22 cellular contexts compared by ENCODE assay signal in the genomic region with DNA sequence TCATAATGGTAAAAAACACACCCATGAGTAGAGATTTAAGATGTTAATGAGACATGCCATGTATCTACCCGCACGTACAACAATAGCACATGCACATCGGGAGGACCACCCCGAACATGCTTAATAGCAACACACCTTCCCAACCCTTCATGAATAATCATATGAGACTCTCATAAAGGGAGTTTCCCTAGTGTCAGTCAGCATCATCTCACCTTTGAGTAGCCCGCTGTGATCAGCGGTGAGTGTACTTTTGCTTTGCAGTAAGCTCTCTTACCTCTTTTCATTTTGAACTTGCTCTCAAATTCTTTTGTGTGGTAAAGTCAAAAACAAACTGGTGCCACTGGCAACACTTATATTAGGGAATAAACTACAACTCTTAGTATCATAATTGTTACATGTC. TPM values are rescaled to one million over a fixed set of nuclear protein-coding genes. Genes with fewer than 3 reads are reported as not detected.
DNase-seq lines count a peak whose midpoint lies in the region; ATAC-seq lines count a peak whose summit lies in the region.
"Had no signal": no experiment of that assay in that cellular context is flagged by ENCODE, and none has a peak within 500 bp of the region (broad histone marks: within the 10 kb centered on the region; RNA-seq: fewer than 3 reads in every experiment).

No MANE protein-coding gene starts in this region.

- no peaks in the 10 kb centered on the region for H3K9me3 Mint-ChIP-seq in activated naive CD8-positive, alpha-beta T cell treated with anti-CD3 and anti-CD28 coated beads, Interleukin-2, amount 50 U/mL, for 24 hours
- no peaks in the 10 kb centered on the region for H3K9me3 Mint-ChIP-seq in stimulated activated effector memory CD8-positive, alpha-beta T cell treated with anti-CD3 and anti-CD28 coated beads, Interleukin-12 subunit alpha, Interleukin-12 subunit beta, amount 100 ng/mL, for 72 hours
- H3K9me3 Mint-ChIP-seq: brain, GM23338 had no signal

- ATAC-seq in T-helper 17 cell (peak; percentile 86), HG03354 (IDR thresholded peaks at IDR 0.05; ENCODE audit: poor library complexity, severe bottlenecking, unreplicated experiment) (no peak)
- peak; percentile 96 for ATAC-seq in activated naive CD8-positive, alpha-beta T cell treated with anti-CD3 and anti-CD28 coated beads, Interleukin-2, amount 50 U/mL, for 24 hours
- peak; percentile 98 for ATAC-seq in stimulated activated effector memory CD8-positive, alpha-beta T cell treated with anti-CD3 and anti-CD28 coated beads, Interleukin-12 subunit alpha, Interleukin-12 subunit beta, amount 100 ng/mL, for 72 hours
- ATAC-seq: GM23338, pancreas had no signal

- H3K9me3 ChIP-seq in T-helper 17 cell (ENCODE audit: control insufficient read depth, low read length, poor library complexity, severe bottlenecking): no peaks in the 10 kb centered on the region
- H3K9me3 ChIP-seq: pancreas, transverse colon had no signal

- H3K4me1 Mint-ChIP-seq in T-helper 17 cell: peaks cover 33% of the 10 kb centered on the region
- peaks cover 64% of the 10 kb centered on the region for H3K4me1 Mint-ChIP-seq in activated naive CD8-positive, alpha-beta T cell treated with anti-CD3 and anti-CD28 coated beads, Interleukin-2, amount 50 U/mL, for 24 hours
- H3K4me1 Mint-ChIP-seq in stimulated activated effector memory CD8-positive, alpha-beta T cell treated with anti-CD3 and anti-CD28 coated beads, Interleukin-12 subunit alpha, Interleukin-12 subunit beta, amount 100 ng/mL, for 72 hours: peaks cover 59% of the 10 kb centered on the region
- H3K4me1 Mint-ChIP-seq: brain, CD14-positive monocyte, GM23338 had no signal

- H3K4me3 Mint-ChIP-seq in T-helper 17 cell: no peak overlapping the region
- peak overlapping the region; percentile 64 for H3K4me3 Mint-ChIP-seq in activated naive CD8-positive, alpha-beta T cell treated with anti-CD3 and anti-CD28 coated beads, Interleukin-2, amount 50 U/mL, for 24 hours
- H3K4me3 Mint-ChIP-seq in stimulated activated effector memory CD8-positive, alpha-beta T cell treated with anti-CD3 and anti-CD28 coated beads, Interleukin-12 subunit alpha, Interleukin-12 subunit beta, amount 100 ng/mL, for 72 hours: peak overlapping the region; percentile 16
- H3K4me3 Mint-ChIP-seq: brain, CD14-positive monocyte, GM23338 had no signal

- peak overlapping the region; percentile 81 for H3K27ac Mint-ChIP-seq in T-helper 17 cell
- peak overlapping the region; percentile 80 for H3K27ac Mint-ChIP-seq in activated naive CD8-positive, alpha-beta T cell treated with anti-CD3 and anti-CD28 coated beads, Interleukin-2, amount 50 U/mL, for 24 hours
- peak overlapping the region; percentile 52 for H3K27ac Mint-ChIP-seq in stimulated activated effector memory CD8-positive, alpha-beta T cell treated with anti-CD3 and anti-CD28 coated beads, Interleukin-12 subunit alpha, Interleukin-12 subunit beta, amount 100 ng/mL, for 72 hours
- H3K27ac Mint-ChIP-seq: brain, CD14-positive monocyte, GM23338 had no signal

- DNase-seq in activated T-cell treated with anti-CD3 and anti-CD28 coated beads for 24 hours (ENCODE audit: low read depth): peak; percentile 32
- no peak for DNase-seq in activated T-cell treated with anti-CD3 and anti-CD28 coated beads for 4 hours
- no peak for DNase-seq in T-helper 17 cell
- peak; percentile 31 for DNase-seq in activated naive CD8-positive, alpha-beta T cell treated with anti-CD3 and anti-CD28 coated beads, Interleukin-2, amount 50 U/mL, for 24 hours
- no peak for DNase-seq in stimulated activated effector memory CD8-positive, alpha-beta T cell treated with anti-CD3 and anti-CD28 coated beads, Interleukin-12 subunit alpha, Interleukin-12 subunit beta, amount 100 ng/mL, for 72 hours (ENCODE audit: low spot score in 2 of 2)
- DNase-seq in NCI-H345 treated with DMSO at 0.1 percent for 48 hours (lab: John Stamatoyannopoulos, UW; ENCODE audit: unreplicated experiment): no peak
- no peak for DNase-seq in GF-D8 (lab: John Stamatoyannopoulos, UW)
- DNase-seq: cortex of kidney, islet precursor cell, Karpas-422, NCI-H1092, NCI-H2081, NCI-H510A treated with DMSO at 0.1 percent for 48 hours, pancreas, transverse colon had no signal

- no peaks in the 10 kb centered on the region for H3K27me3 Mint-ChIP-seq in T-helper 17 cell
- H3K27me3 Mint-ChIP-seq in activated naive CD8-positive, alpha-beta T cell treated with anti-CD3 and anti-CD28 coated beads, Interleukin-2, amount 50 U/mL, for 24 hours: no peaks in the 10 kb centered on the region
- H3K27me3 Mint-ChIP-seq: brain had no signal

- H3K36me3 Mint-ChIP-seq in T-helper 17 cell (ENCODE audit: low read depth): peaks cover 5% of the 10 kb centered on the region
- peaks cover 41% of the 10 kb centered on the region for H3K36me3 Mint-ChIP-seq in activated naive CD8-positive, alpha-beta T cell treated with anti-CD3 and anti-CD28 coated beads, Interleukin-2, amount 50 U/mL, for 24 hours (ENCODE audit: low read depth)
- H3K36me3 Mint-ChIP-seq in stimulated activated effector memory CD8-positive, alpha-beta T cell treated with anti-CD3 and anti-CD28 coated beads, Interleukin-12 subunit alpha, Interleukin-12 subunit beta, amount 100 ng/mL, for 72 hours: peaks cover 100% of the 10 kb centered on the region
- H3K36me3 Mint-ChIP-seq: brain, CD14-positive monocyte had no signal

RNA-seq across cellular contexts. Expression of a gene that starts 23.1 kb away (rescaled TPM):
- under 1 TPM; 0.12 to 0.13 TPM for total RNA-seq in T-helper 17 cell
- total RNA-seq: endothelial cell of umbilical vein, fibroblast of villous mesenchyme, GM23338, lung microvascular endothelial cell, transverse colon had no signal

RNA-seq across cellular contexts. Expression of a gene that starts 30.1 kb away (rescaled TPM):
- 100 to 1,000 TPM; 190 to 201 TPM for total RNA-seq in T-helper 17 cell
- total RNA-seq: endothelial cell of umbilical vein, fibroblast of villous mesenchyme, GM23338, lung microvascular endothelial cell had no signal

Comparison
In these comparisons a context has a peak if more than half of its experiments do, and no peak if none do; other contexts are left out.
1. DNase-seq: peak in activated T-cell treated with anti-CD3 and anti-CD28 coated beads for 24 hours (single experiment) and activated naive CD8-positive, alpha-beta T cell treated with anti-CD3 and anti-CD28 coated beads, Interleukin-2, amount 50 U/mL, for 24 hours (single experiment); none in activated T-cell treated with anti-CD3 and anti-CD28 coated beads for 4 hours (single experiment), T-helper 17 cell (0 of 3), stimulated activated effector memory CD8-positive, alpha-beta T cell treated with anti-CD3 and anti-CD28 coated beads, Interleukin-12 subunit alpha, Interleukin-12 subunit beta, amount 100 ng/mL, for 72 hours (0 of 2), NCI-H345 treated with DMSO at 0.1 percent for 48 hours (single experiment) and GF-D8 (single experiment).
2. Peak in every context shown above with its lines, with median percentiles within 50 percentile points of each other: H3K27ac Mint-ChIP-seq.